In genomic region chr4:95232358-95233156, GRCh38 we compare ENCODE assay signal across 21 cellular contexts.
DNase-seq lines count a peak whose midpoint lies in the region; ATAC-seq and TF ChIP-seq lines count a peak whose summit lies in the region.
"Had no signal": no experiment of that assay in that cellular context is flagged by ENCODE, and none has a peak within 500 bp of the region (broad histone marks: within the 10 kb centered on the region; RNA-seq: fewer than 3 reads in every experiment).

No MANE protein-coding gene starts in this region.

- TF ChIP-seq CTCF in mammary epithelial cell (conservative IDR thresholded peaks at IDR 0.05 in 1 of 2, IDR thresholded peaks at IDR 0.05 in 1 of 2; ENCODE audit: extremely low read depth in 1 of 2, insufficient read depth in 1 of 2, low read depth in 1 of 2, low read length in 2 of 2) (no peak), breast epithelium (IDR thresholded peaks at IDR 0.05) (no peak), prostate gland (IDR thresholded peaks at IDR 0.05) (no peak)

- in situ Hi-C loops in mammary epithelial cell (cut with MboI; ENCODE audit: low sequenced_read_pairs in 2 of 2): no loop called here

- H3K14ac ChIP-seq in mesenchymal stem cell (ENCODE audit: low read length in 2 of 2): no peak overlapping the region

- no peak overlapping the region for H2BK15ac ChIP-seq in mesenchymal stem cell (ENCODE audit: low read depth, poor library complexity, severe bottlenecking)

- H3K4ac ChIP-seq in mesenchymal stem cell (ENCODE audit: low read depth in 1 of 2, low read length in 2 of 2): no peak overlapping the region

- H3K79me1 ChIP-seq in mesenchymal stem cell (replicated peaks; ENCODE audit: low read length, poor library complexity, severe bottlenecking): no peaks in the 10 kb centered on the region

- CTCF ChIA-PET in mammary epithelial cell (lab: Charles Lee; ENCODE audit: low non-redundant PET): no interaction called here

- BruUV-seq in mammary epithelial cell (replicated peaks; lab: Mats Ljungman, UMichigan): no TSS peak

- dilution Hi-C loops in mammary epithelial cell (cut with HindIII; ENCODE audit: low sequenced_read_pairs): no loop called here

- no peak overlapping the region for H2AK5ac ChIP-seq in mesenchymal stem cell (ENCODE audit: low read length, severe bottlenecking)

- no peak overlapping the region for H4K8ac ChIP-seq in mesenchymal stem cell (ENCODE audit: low read length)

- no peaks in the 10 kb centered on the region for H3K4me1 ChIP-seq in mammary epithelial cell (ENCODE audit: insufficient read depth, low read length)
- no peaks in the 10 kb centered on the region for H3K4me1 ChIP-seq in breast epithelium
- peaks cover 2% of the 10 kb centered on the region for H3K4me1 ChIP-seq in mesenchymal stem cell (ENCODE audit: control insufficient read depth, insufficient read depth, low read depth, low read length)
- no peaks in the 10 kb centered on the region for H3K4me1 ChIP-seq in prostate gland (replicated peaks)
- H3K4me1 ChIP-seq: ascending aorta, gastrocnemius medialis, vagina had no signal

- H3K9me3 ChIP-seq in mammary epithelial cell (replicated peaks; ENCODE audit: insufficient read depth, low read length) (no peaks in the 10 kb centered on the region), breast epithelium (no peaks in the 10 kb centered on the region), mesenchymal stem cell (ENCODE audit: control insufficient read depth, low read length) (no peaks in the 10 kb centered on the region), prostate gland (no peaks in the 10 kb centered on the region)
- H3K9me3 ChIP-seq: ascending aorta, gastrocnemius medialis, vagina had no signal

- H3K23ac ChIP-seq in mesenchymal stem cell (ENCODE audit: low read length in 2 of 2): no peak overlapping the region

- 96% methylated on average over 7 of the region's 7 CpGs for WGBS in mammary epithelial cell (ENCODE audit: low coverage, missing lambda C conversion rate)
- WGBS in mesenchymal stem cell: 95% methylated on average over 5 of the region's 7 CpGs
- WGBS in prostate gland: 78% methylated on average over 7 of the region's 7 CpGs

- H2BK12ac ChIP-seq in mesenchymal stem cell (ENCODE audit: low read length in 2 of 2): no peak overlapping the region

- ATAC-seq in GM19467 (IDR thresholded peaks at IDR 0.05; ENCODE audit: unreplicated experiment): no peak
- ATAC-seq: gastrocnemius medialis; naive thymus-derived CD8-positive, alpha-beta T cell had no signal

- H3K4me3 ChIP-seq in mammary epithelial cell (replicated peaks in 1 of 3; ENCODE audit: insufficient read depth in 1 of 3, low read depth in 2 of 3, low read length in 3 of 3) (no peak overlapping the region), breast epithelium (no peak overlapping the region), mesenchymal stem cell (ENCODE audit: insufficient read depth in 1 of 2, low read depth in 1 of 2, low read length in 2 of 2) (no peak overlapping the region), prostate gland (no peak overlapping the region)
- H3K4me3 ChIP-seq: ascending aorta, gastrocnemius medialis, vagina had no signal

- H3K79me2 ChIP-seq in mammary epithelial cell (ENCODE audit: insufficient read depth, low read length): no peaks in the 10 kb centered on the region

- peak; percentile 29 for DNase-seq in mammary epithelial cell
- DNase-seq in breast epithelium (ENCODE audit: low spot score in 2 of 2): no peak
- peak; percentile 45 for DNase-seq in astrocyte of the hippocampus (ENCODE audit: low read depth, low spot score)
- no peak for DNase-seq in mesenchymal stem cell
- DNase-seq in prostate gland (ENCODE audit: low spot score): no peak
- no peak for DNase-seq in NOMO-1 treated with DMSO at 0.1 percent for 48 hours (lab: John Stamatoyannopoulos, UW; ENCODE audit: unreplicated experiment)
- DNase-seq: ACHN; activated CD4-positive, CD25-positive, alpha-beta regulatory T cell; activated naive CD4-positive, alpha-beta T cell; CD4-positive, alpha-beta T cell; cortex of kidney; gastrocnemius medialis; naive thymus-derived CD8-positive, alpha-beta T cell; NCI-H1694; retina; Right ventricle myocardium superior had no signal

- H3K4me2 ChIP-seq in mammary epithelial cell (ENCODE audit: insufficient read depth, low read depth, low read length) (no peak overlapping the region), mesenchymal stem cell (ENCODE audit: low read length, poor library complexity, severe bottlenecking) (peak overlapping the region; percentile 56)

- H3K27ac ChIP-seq in mammary epithelial cell (ENCODE audit: insufficient read depth, low read depth, low read length) (no peak overlapping the region), breast epithelium (no peak overlapping the region), mesenchymal stem cell (ENCODE audit: low read length, poor library complexity, severe bottlenecking) (peak overlapping the region; percentile 35), temporal lobe (ENCODE audit: low read depth, low read length) (peak overlapping the region; percentile 98), prostate gland (no peak overlapping the region)
- H3K27ac ChIP-seq: ascending aorta, epithelial cell of prostate, gastrocnemius medialis, vagina had no signal

- H2AFZ ChIP-seq in mammary epithelial cell (ENCODE audit: low read depth, low read length): no peak overlapping the region
- H2AFZ ChIP-seq in mesenchymal stem cell (ENCODE audit: low read depth, low read length): no peak overlapping the region

- H2BK120ac ChIP-seq in mesenchymal stem cell (ENCODE audit: low read depth, low read length): no peak overlapping the region

- H3K18ac ChIP-seq in mesenchymal stem cell (ENCODE audit: low read depth in 1 of 2, low read length in 2 of 2): no peak overlapping the region

- TF ChIP-seq POLR2A in breast epithelium (IDR thresholded peaks at IDR 0.05) (no peak), prostate gland (IDR thresholded peaks at IDR 0.05) (no peak)

- H4K20me1 ChIP-seq in mammary epithelial cell (ENCODE audit: insufficient read depth, low read length): no peaks in the 10 kb centered on the region

- no peak overlapping the region for H2BK5ac ChIP-seq in mesenchymal stem cell (ENCODE audit: low read depth, low read length, poor library complexity, severe bottlenecking)

- H3K27me3 ChIP-seq in mammary epithelial cell (ENCODE audit: insufficient read depth, low read length) (no peaks in the 10 kb centered on the region), breast epithelium (no peaks in the 10 kb centered on the region), mesenchymal stem cell (ENCODE audit: control insufficient read depth in 1 of 2, insufficient read depth in 1 of 2, low read length in 2 of 2) (no peaks in the 10 kb centered on the region), prostate gland (replicated peaks; ENCODE audit: insufficient read depth) (no peaks in the 10 kb centered on the region)
- H3K27me3 ChIP-seq: ascending aorta, gastrocnemius medialis, vagina had no signal

- no peak overlapping the region for H4K91ac ChIP-seq in mesenchymal stem cell (ENCODE audit: low read length)

- intact Hi-C loops in mammary epithelial cell (cut with micrococcal nuclease) (no loop called here), breast epithelium (cut with DNase I; ENCODE audit: low total_unique reads) (no loop called here), prostate gland (cut with DNase I) (no loop called here)

- no peaks in the 10 kb centered on the region for H3K36me3 ChIP-seq in mammary epithelial cell (ENCODE audit: insufficient read depth, low read length)
- H3K36me3 ChIP-seq in breast epithelium: no peaks in the 10 kb centered on the region
- H3K36me3 ChIP-seq in mesenchymal stem cell (ENCODE audit: control insufficient read depth in 1 of 2, insufficient read depth in 2 of 2, low read depth in 1 of 2, low read length in 2 of 2): no peaks in the 10 kb centered on the region
- H3K36me3 ChIP-seq in prostate gland: no peaks in the 10 kb centered on the region
- H3K36me3 ChIP-seq: ascending aorta, gastrocnemius medialis, vagina had no signal

- H3K9ac ChIP-seq in mammary epithelial cell (ENCODE audit: insufficient read depth, low read length) (no peak overlapping the region), mesenchymal stem cell (ENCODE audit: low read length) (no peak overlapping the region)

Comparison
In these comparisons a context has a peak if more than half of its experiments do, and no peak if none do; other contexts are left out.
1. DNase-seq: peak in mammary epithelial cell (single experiment) and astrocyte of the hippocampus (single experiment); none in breast epithelium (0 of 2), mesenchymal stem cell (single experiment), prostate gland (single experiment) and NOMO-1 treated with DMSO at 0.1 percent for 48 hours (single experiment).
2. H3K27ac ChIP-seq: peak in mesenchymal stem cell (single experiment) and temporal lobe (single experiment); none in mammary epithelial cell (single experiment), breast epithelium (0 of 2) and prostate gland (0 of 2).